6 cellular contexts compared by ENCODE assay signal in the genomic region with DNA sequence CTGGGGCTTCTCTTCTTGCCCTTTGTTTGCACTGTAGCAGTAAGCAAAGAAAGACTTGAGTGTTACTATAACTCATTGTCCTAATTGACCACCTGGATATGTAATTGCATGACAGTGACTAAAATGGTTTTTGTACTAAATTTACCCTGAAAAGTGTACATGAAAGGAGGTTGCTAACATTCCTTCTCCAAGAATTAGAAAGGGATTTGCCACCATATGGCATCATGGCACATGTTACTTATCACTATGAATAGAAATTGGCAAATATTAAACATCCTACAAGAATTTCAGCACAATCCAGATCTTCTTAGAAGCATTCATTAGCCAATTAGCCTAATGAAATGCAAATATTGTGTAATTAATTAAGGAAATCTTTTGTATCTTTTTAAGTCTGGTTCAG.
"Had no signal": no experiment of that assay in that cellular context is flagged by ENCODE, and none has a peak within 500 bp of the region (broad histone marks: within the 10 kb centered on the region; RNA-seq: fewer than 3 reads in every experiment).

No MANE protein-coding gene starts in this region.

- DNase-seq: H9, HCEC 1CT, KBM-7 had no signal

- H3K27ac Mint-ChIP-seq: GM23338, IgD-negative memory B cell had no signal

- H3K27me3 Mint-ChIP-seq: IgD-negative memory B cell had no signal

- H3K4me1 Mint-ChIP-seq: GM23338, H9, IgD-negative memory B cell had no signal

- H3K4me3 Mint-ChIP-seq: GM23338, H9, IgD-negative memory B cell had no signal

- H3K9me3 Mint-ChIP-seq: GM23338, H9 had no signal

- ATAC-seq: GM23338, HepG2 had no signal

- H3K36me3 Mint-ChIP-seq: IgD-negative memory B cell had no signal
